ENCODE assay signal across 1 cellular context in the genomic region with DNA sequence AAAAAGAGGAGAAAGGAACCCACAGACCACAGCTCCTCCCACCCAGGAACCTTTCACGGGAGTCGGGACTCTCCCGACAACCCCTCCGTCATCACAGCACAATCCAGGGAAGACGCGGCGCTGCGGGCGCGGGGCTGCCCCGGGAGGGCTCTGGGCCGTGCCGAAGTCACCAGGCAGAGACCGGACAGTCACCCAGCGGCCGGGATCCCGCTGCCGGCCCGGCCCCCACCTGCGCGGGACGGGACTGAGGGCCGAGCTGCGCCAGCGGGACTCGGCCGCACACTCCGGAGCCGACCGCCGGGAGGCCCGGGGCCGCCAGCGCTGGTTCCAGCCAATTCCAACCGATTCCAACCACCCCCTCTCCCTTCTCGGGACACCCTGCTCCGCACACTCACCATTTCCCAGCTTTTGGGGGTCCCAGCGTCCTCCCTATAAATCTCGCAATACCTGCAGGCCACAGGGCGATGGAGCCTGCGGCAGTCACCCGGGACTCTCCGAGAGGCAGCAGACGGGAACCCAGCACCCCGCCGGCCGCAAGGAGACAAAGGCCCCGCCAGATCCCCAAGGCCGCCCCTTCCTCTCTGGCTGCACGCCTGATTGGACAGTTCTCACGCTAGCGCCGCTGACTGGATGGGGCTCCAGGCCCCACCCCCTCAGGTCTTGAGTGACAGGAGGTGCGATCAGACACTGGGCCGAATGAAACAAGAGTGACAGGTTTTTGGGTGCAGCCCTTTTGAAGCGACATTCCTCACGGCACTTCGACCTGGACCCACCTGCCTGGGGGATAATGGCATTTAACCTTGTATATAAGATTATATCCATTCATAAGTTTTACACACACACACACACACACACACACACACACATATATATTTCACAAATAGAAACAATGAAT.
TF ChIP-seq lines count a peak whose summit lies in the region.

A gene (minus strand): TSS at position 547 of the 895 bp plus-strand sequence. CDS start 149 bp downstream, at position 398.

TF ChIP-seq in K562, 482 proteins besides CTCF, POLR2A, EP300 and RAD21 (continued from another document and continues in another):
- TF ChIP-seq, protein P1, sequence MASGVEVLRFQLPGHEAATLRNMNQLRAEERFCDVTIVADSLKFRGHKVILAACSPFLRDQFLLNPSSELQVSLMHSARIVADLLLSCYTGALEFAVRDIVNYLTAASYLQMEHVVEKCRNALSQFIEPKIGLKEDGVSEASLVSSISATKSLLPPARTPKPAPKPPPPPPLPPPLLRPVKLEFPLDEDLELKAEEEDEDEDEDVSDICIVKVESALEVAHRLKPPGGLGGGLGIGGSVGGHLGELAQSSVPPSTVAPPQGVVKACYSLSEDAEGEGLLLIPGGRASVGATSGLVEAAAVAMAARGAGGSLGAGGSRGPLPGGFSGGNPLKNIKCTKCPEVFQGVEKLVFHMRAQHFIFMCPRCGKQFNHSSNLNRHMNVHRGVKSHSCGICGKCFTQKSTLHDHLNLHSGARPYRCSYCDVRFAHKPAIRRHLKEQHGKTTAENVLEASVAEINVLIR (CRISPR knock-in tag; IDR thresholded peaks at IDR 0.05), result no peak
- no peak for TF ChIP-seq NR2C2 (CRISPR knock-in tag; IDR thresholded peaks at IDR 0.05)
- TF ChIP-seq NR2C2 (tag; IDR thresholded peaks at IDR 0.05), result peak; percentile 21; the same call in 1 of the 2 replicates
- peak; percentile 85 for TF ChIP-seq RBBP5 (IDR thresholded peaks at IDR 0.05; ENCODE audit: borderline replicate concordance, insufficient read depth, low read length, poor library complexity, severe bottlenecking)
- TF ChIP-seq ZSCAN32 (CRISPR knock-in tag; IDR thresholded peaks at IDR 0.05), result no peak
- TF ChIP-seq FOXA1 (IDR thresholded peaks at IDR 0.05; ENCODE audit: borderline replicate concordance), result no peak
- TF ChIP-seq SNRNP70 (optimal IDR thresholded peaks at IDR 0.05; ENCODE audit: low read depth, low read length), result no peak
- TF ChIP-seq SMC3 (conservative IDR thresholded peaks at IDR 0.05; ENCODE audit: insufficient read depth, low read depth, low read length), result 0 out of 2 replicates have a peak, but pooled peaks have one; percentile 2
- peak; percentile 34; the same call in 1 of the 2 replicates for TF ChIP-seq ZBTB7A (IDR thresholded peaks at IDR 0.05; ENCODE audit: borderline replicate concordance, control insufficient read depth, low read depth, low read length)
- peak; percentile 82 for TF ChIP-seq SUPT5H (IDR thresholded peaks at IDR 0.05)
- TF ChIP-seq KHSRP (IDR thresholded peaks at IDR 0.05), result no peak
- TF ChIP-seq CHD2 (IDR thresholded peaks at IDR 0.05; ENCODE audit: low read depth, low read length), result peak; percentile 76
- 0 out of 2 replicates have a peak, but pooled peaks have one; percentile 63 for TF ChIP-seq FOXP1 (CRISPR knock-in tag; IDR thresholded peaks at IDR 0.05)
- TF ChIP-seq, protein P2, sequence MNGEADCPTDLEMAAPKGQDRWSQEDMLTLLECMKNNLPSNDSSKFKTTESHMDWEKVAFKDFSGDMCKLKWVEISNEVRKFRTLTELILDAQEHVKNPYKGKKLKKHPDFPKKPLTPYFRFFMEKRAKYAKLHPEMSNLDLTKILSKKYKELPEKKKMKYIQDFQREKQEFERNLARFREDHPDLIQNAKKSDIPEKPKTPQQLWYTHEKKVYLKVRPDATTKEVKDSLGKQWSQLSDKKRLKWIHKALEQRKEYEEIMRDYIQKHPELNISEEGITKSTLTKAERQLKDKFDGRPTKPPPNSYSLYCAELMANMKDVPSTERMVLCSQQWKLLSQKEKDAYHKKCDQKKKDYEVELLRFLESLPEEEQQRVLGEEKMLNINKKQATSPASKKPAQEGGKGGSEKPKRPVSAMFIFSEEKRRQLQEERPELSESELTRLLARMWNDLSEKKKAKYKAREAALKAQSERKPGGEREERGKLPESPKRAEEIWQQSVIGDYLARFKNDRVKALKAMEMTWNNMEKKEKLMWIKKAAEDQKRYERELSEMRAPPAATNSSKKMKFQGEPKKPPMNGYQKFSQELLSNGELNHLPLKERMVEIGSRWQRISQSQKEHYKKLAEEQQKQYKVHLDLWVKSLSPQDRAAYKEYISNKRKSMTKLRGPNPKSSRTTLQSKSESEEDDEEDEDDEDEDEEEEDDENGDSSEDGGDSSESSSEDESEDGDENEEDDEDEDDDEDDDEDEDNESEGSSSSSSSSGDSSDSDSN (IDR thresholded peaks at IDR 0.05; ENCODE audit: borderline replicate concordance in 1 of 2, low read depth in 2 of 2, low read length in 2 of 2), result peak; percentile 88 to 89
- TF ChIP-seq, protein P3, sequence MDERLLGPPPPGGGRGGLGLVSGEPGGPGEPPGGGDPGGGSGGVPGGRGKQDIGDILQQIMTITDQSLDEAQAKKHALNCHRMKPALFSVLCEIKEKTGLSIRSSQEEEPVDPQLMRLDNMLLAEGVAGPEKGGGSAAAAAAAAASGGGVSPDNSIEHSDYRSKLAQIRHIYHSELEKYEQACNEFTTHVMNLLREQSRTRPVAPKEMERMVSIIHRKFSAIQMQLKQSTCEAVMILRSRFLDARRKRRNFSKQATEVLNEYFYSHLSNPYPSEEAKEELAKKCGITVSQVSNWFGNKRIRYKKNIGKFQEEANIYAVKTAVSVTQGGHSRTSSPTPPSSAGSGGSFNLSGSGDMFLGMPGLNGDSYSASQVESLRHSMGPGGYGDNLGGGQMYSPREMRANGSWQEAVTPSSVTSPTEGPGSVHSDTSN (CRISPR knock-in tag; IDR thresholded peaks at IDR 0.05; ENCODE audit: low read depth), result peak; percentile 99
- TF ChIP-seq, protein P3 (tag; conservative IDR thresholded peaks at IDR 0.05; ENCODE audit: low read depth), result peak; percentile 99
- TF ChIP-seq ZNF77 (CRISPR knock-in tag; IDR thresholded peaks at IDR 0.05), result no peak
- TF ChIP-seq, protein P4, sequence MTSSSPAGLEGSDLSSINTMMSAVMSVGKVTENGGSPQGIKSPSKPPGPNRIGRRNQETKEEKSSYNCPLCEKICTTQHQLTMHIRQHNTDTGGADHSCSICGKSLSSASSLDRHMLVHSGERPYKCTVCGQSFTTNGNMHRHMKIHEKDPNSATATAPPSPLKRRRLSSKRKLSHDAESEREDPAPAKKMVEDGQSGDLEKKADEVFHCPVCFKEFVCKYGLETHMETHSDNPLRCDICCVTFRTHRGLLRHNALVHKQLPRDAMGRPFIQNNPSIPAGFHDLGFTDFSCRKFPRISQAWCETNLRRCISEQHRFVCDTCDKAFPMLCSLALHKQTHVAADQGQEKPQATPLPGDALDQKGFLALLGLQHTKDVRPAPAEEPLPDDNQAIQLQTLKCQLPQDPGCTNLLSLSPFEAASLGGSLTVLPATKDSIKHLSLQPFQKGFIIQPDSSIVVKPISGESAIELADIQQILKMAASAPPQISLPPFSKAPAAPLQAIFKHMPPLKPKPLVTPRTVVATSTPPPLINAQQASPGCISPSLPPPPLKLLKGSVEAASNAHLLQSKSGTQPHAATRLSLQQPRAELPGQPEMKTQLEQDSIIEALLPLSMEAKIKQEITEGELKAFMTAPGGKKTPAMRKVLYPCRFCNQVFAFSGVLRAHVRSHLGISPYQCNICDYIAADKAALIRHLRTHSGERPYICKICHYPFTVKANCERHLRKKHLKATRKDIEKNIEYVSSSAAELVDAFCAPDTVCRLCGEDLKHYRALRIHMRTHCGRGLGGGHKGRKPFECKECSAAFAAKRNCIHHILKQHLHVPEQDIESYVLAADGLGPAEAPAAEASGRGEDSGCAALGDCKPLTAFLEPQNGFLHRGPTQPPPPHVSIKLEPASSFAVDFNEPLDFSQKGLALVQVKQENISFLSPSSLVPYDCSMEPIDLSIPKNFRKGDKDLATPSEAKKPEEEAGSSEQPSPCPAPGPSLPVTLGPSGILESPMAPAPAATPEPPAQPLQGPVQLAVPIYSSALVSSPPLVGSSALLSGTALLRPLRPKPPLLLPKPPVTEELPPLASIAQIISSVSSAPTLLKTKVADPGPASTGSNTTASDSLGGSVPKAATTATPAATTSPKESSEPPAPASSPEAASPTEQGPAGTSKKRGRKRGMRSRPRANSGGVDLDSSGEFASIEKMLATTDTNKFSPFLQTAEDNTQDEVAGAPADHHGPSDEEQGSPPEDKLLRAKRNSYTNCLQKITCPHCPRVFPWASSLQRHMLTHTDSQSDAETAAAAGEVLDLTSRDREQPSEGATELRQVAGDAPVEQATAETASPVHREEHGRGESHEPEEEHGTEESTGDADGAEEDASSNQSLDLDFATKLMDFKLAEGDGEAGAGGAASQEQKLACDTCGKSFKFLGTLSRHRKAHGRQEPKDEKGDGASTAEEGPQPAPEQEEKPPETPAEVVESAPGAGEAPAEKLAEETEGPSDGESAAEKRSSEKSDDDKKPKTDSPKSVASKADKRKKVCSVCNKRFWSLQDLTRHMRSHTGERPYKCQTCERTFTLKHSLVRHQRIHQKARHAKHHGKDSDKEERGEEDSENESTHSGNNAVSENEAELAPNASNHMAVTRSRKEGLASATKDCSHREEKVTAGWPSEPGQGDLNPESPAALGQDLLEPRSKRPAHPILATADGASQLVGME (CRISPR knock-in tag; IDR thresholded peaks at IDR 0.05), result no peak
- TF ChIP-seq RBM25 (IDR thresholded peaks at IDR 0.05; ENCODE audit: low read depth, low read length, severe bottlenecking), result peak; percentile 75
- peak; percentile 96 for TF ChIP-seq POLR2G (IDR thresholded peaks at IDR 0.05; ENCODE audit: low read depth, low read length)
- peak; percentile 90 for TF ChIP-seq RBFOX2 (IDR thresholded peaks at IDR 0.05; ENCODE audit: low read depth, low read length)
- no peak for TF ChIP-seq MIER1 (IDR thresholded peaks at IDR 0.05; ENCODE audit: low read depth)
- TF ChIP-seq SP1 (CRISPR knock-in tag; IDR thresholded peaks at IDR 0.05), result peak; percentile 85
- no peak for TF ChIP-seq XRCC5 (IDR thresholded peaks at IDR 0.05; ENCODE audit: low read depth, low read length)
- TF ChIP-seq MTA3 (IDR thresholded peaks at IDR 0.05; ENCODE audit: borderline replicate concordance), result peak; percentile 44; the same call in 1 of the 2 replicates
- peak; percentile 72 for TF ChIP-seq GABPA (tag; conservative IDR thresholded peaks at IDR 0.05; ENCODE audit: low read depth)
- TF ChIP-seq, protein P5, sequence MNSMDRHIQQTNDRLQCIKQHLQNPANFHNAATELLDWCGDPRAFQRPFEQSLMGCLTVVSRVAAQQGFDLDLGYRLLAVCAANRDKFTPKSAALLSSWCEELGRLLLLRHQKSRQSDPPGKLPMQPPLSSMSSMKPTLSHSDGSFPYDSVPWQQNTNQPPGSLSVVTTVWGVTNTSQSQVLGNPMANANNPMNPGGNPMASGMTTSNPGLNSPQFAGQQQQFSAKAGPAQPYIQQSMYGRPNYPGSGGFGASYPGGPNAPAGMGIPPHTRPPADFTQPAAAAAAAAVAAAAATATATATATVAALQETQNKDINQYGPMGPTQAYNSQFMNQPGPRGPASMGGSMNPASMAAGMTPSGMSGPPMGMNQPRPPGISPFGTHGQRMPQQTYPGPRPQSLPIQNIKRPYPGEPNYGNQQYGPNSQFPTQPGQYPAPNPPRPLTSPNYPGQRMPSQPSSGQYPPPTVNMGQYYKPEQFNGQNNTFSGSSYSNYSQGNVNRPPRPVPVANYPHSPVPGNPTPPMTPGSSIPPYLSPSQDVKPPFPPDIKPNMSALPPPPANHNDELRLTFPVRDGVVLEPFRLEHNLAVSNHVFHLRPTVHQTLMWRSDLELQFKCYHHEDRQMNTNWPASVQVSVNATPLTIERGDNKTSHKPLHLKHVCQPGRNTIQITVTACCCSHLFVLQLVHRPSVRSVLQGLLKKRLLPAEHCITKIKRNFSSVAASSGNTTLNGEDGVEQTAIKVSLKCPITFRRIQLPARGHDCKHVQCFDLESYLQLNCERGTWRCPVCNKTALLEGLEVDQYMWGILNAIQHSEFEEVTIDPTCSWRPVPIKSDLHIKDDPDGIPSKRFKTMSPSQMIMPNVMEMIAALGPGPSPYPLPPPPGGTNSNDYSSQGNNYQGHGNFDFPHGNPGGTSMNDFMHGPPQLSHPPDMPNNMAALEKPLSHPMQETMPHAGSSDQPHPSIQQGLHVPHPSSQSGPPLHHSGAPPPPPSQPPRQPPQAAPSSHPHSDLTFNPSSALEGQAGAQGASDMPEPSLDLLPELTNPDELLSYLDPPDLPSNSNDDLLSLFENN (IDR thresholded peaks at IDR 0.05; ENCODE audit: low read depth in 2 of 2, low read length in 2 of 2), result no peak
- TF ChIP-seq HMG20B (CRISPR knock-in tag; IDR thresholded peaks at IDR 0.05), result no peak
- TF ChIP-seq PCBP1 (IDR thresholded peaks at IDR 0.05; ENCODE audit: low read depth, low read length, poor library complexity, severe bottlenecking), result peak; percentile 80
- TF ChIP-seq, protein P6, sequence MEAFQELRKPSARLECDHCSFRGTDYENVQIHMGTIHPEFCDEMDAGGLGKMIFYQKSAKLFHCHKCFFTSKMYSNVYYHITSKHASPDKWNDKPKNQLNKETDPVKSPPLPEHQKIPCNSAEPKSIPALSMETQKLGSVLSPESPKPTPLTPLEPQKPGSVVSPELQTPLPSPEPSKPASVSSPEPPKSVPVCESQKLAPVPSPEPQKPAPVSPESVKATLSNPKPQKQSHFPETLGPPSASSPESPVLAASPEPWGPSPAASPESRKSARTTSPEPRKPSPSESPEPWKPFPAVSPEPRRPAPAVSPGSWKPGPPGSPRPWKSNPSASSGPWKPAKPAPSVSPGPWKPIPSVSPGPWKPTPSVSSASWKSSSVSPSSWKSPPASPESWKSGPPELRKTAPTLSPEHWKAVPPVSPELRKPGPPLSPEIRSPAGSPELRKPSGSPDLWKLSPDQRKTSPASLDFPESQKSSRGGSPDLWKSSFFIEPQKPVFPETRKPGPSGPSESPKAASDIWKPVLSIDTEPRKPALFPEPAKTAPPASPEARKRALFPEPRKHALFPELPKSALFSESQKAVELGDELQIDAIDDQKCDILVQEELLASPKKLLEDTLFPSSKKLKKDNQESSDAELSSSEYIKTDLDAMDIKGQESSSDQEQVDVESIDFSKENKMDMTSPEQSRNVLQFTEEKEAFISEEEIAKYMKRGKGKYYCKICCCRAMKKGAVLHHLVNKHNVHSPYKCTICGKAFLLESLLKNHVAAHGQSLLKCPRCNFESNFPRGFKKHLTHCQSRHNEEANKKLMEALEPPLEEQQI (IDR thresholded peaks at IDR 0.05), result 0 out of 2 replicates have a peak, but pooled peaks have one; percentile 24
- TF ChIP-seq MEIS2 (IDR thresholded peaks at IDR 0.05; ENCODE audit: partially characterized antibody), result peak; percentile 86
- no peak for TF ChIP-seq HOXB6 (CRISPR knock-in tag; IDR thresholded peaks at IDR 0.05; ENCODE audit: borderline replicate concordance)
- peak; percentile 93 for TF ChIP-seq FOS (IDR thresholded peaks at IDR 0.05; ENCODE audit: extremely low read depth, insufficient read length)
- peak; percentile 71 for TF ChIP-seq POLR2AphosphoS5 (IDR thresholded peaks at IDR 0.05; ENCODE audit: control insufficient read depth, insufficient read depth, low read depth, low read length)
- TF ChIP-seq PHTF2 (CRISPR knock-in tag; IDR thresholded peaks at IDR 0.05), result no peak
